ENCODE assay signal across 20 cellular contexts in genomic region chr11:34926831-34927132, GRCh38. TPM values are rescaled to one million over a fixed set of nuclear protein-coding genes. Genes with fewer than 3 reads are reported as not detected.
DNase-seq lines count a peak whose midpoint lies in the region; TF ChIP-seq lines count a peak whose summit lies in the region.
"Had no signal": no experiment of that assay in that cellular context is flagged by ENCODE, and none has a peak within 500 bp of the region (broad histone marks: within the 10 kb centered on the region; RNA-seq: fewer than 3 reads in every experiment).

No MANE protein-coding gene starts in this region.

- peak overlapping the region; percentile 20; the same call in 1 of the 2 replicates for H3K9ac ChIP-seq in SK-N-SH
- H3K9ac ChIP-seq in fibroblast of lung (ENCODE audit: insufficient read depth, low read length): no peak overlapping the region
- no peak overlapping the region for H3K9ac ChIP-seq in smooth muscle cell (ENCODE audit: low read depth)

- no peaks in the 10 kb centered on the region for H3K9me3 ChIP-seq in SK-N-SH
- H3K9me3 ChIP-seq in fibroblast of lung (ENCODE audit: control insufficient read depth, insufficient read depth, low read depth, low read length): no peaks in the 10 kb centered on the region
- no peaks in the 10 kb centered on the region for H3K9me3 ChIP-seq in smooth muscle cell (replicated peaks; ENCODE audit: low read depth)
- H3K9me3 ChIP-seq: mucosa of descending colon, prostate gland, thoracic aorta had no signal

- H3K36me3 ChIP-seq in SK-N-SH (replicated peaks in 1 of 2; ENCODE audit: control insufficient read depth in 1 of 2, insufficient read depth in 2 of 2, low read length in 1 of 2) (peaks cover 4 to 9% of the 10 kb centered on the region in 2 experiments), fibroblast of lung (ENCODE audit: control insufficient read depth, insufficient read depth, low read length) (no peaks in the 10 kb centered on the region), smooth muscle cell (ENCODE audit: low read depth) (peaks cover 2% of the 10 kb centered on the region)
- H3K36me3 ChIP-seq: cardiac muscle cell, prostate gland, thoracic aorta had no signal

- H3K79me2 ChIP-seq in SK-N-SH (ENCODE audit: insufficient read depth): peaks cover 91% of the 10 kb centered on the region
- peaks cover 78% of the 10 kb centered on the region for H3K79me2 ChIP-seq in fibroblast of lung (ENCODE audit: control insufficient read depth, insufficient read depth, low read length)
- peaks cover 92% of the 10 kb centered on the region for H3K79me2 ChIP-seq in smooth muscle cell (ENCODE audit: low read depth)

- H3F3A ChIP-seq in SK-N-SH (replicated peaks; ENCODE audit: insufficient read depth) (peaks cover 20% of the 10 kb centered on the region), smooth muscle cell (ENCODE audit: low read depth) (no peaks in the 10 kb centered on the region)

- peak in 1 of 2 experiments; percentile 8; a peak in 3 of 4 replicates for TF ChIP-seq EP300 in SK-N-SH (IDR thresholded peaks at IDR 0.05; ENCODE audit: borderline replicate concordance in 1 of 2, low read depth in 1 of 2, low read length in 1 of 2)

- H3K27me3 ChIP-seq in SK-N-SH (ENCODE audit: insufficient read depth) (no peaks in the 10 kb centered on the region), fibroblast of lung (ENCODE audit: control insufficient read depth, insufficient read depth, low read length) (no peaks in the 10 kb centered on the region), smooth muscle cell (ENCODE audit: low read depth) (no peaks in the 10 kb centered on the region)
- H3K27me3 ChIP-seq: cardiac muscle cell, foreskin keratinocyte, MG63 had no signal

- no peaks in the 10 kb centered on the region for H3K9me2 ChIP-seq in SK-N-SH

- POLR2A ChIA-PET in SK-N-SH (lab: Yijun Ruan, JAX): no interaction called here

- TF ChIP-seq CTCF in SK-N-SH (IDR thresholded peaks at IDR 0.05): no peak
- no peak for TF ChIP-seq CTCF in fibroblast of lung (conservative IDR thresholded peaks at IDR 0.05 in 1 of 2, IDR thresholded peaks at IDR 0.05 in 1 of 2; ENCODE audit: low read depth in 1 of 2, low read length in 2 of 2)
- no peak for TF ChIP-seq CTCF in smooth muscle cell (IDR thresholded peaks at IDR 0.05; ENCODE audit: borderline replicate concordance, insufficient read depth, poor library complexity, severe bottlenecking)

- CTCF ChIA-PET in SK-N-SH (lab: Yijun Ruan, JAX): interaction anchor here (0.6 to 6.8 kb wide), 60 partner anchors 8 to 1552 kb away, joined by 3 to 92 read pairs (median 4); partner anchors contain the start of genes APIP and PDHX

- peaks cover 11 to 30% of the 10 kb centered on the region in 2 experiments; a peak in 2 of 4 replicates for H3K4me1 ChIP-seq in SK-N-SH (ENCODE audit: control insufficient read depth in 1 of 2, insufficient read depth in 2 of 2, low read depth in 1 of 2, low read length in 1 of 2)
- H3K4me1 ChIP-seq in fibroblast of lung (ENCODE audit: control insufficient read depth, extremely low read depth, insufficient read depth, low read length): peaks cover 6% of the 10 kb centered on the region
- peaks cover 25% of the 10 kb centered on the region for H3K4me1 ChIP-seq in smooth muscle cell (ENCODE audit: low read depth)
- H3K4me1 ChIP-seq: prostate gland had no signal

- H3K4me3 ChIP-seq in SK-N-SH (ENCODE audit: low read depth in 2 of 2, low read length in 1 of 2) (0 out of 4 replicates have a peak overlapping the region, but pooled peaks of 1 of the 2 experiments have one; percentile 7), fibroblast of lung (replicated peaks in 1 of 4; ENCODE audit: control extremely low read depth in 1 of 4, insufficient read depth in 1 of 4, low read depth in 3 of 4, low read length in 4 of 4) (no peak overlapping the region), smooth muscle cell (no peak overlapping the region)
- H3K4me3 ChIP-seq: cardiac muscle cell, GM12878, GM23338, MG63, mucosa of descending colon, prostate gland, skin epidermis, thoracic aorta had no signal

- H3K27ac ChIP-seq in SK-N-SH (ENCODE audit: low read depth in 2 of 2, low read length in 1 of 2) (peak overlapping the region; percentile 63 to 67; a peak in 3 of 4 replicates), fibroblast of lung (ENCODE audit: insufficient read depth, low read length) (peak overlapping the region; percentile 34), smooth muscle cell (ENCODE audit: low read depth) (peak overlapping the region; percentile 8)
- H3K27ac ChIP-seq: cardiac muscle cell, foreskin keratinocyte, prostate gland, thoracic aorta had no signal

- peak; percentile 11; the same call in 1 of the 2 replicates for TF ChIP-seq RAD21 in SK-N-SH (IDR thresholded peaks at IDR 0.05; ENCODE audit: low read length)

- H4K20me1 ChIP-seq in SK-N-SH (ENCODE audit: insufficient read depth): no peaks in the 10 kb centered on the region
- H4K20me1 ChIP-seq in fibroblast of lung (ENCODE audit: control insufficient read depth, extremely low read depth, insufficient read depth, low read length): no peaks in the 10 kb centered on the region
- H4K20me1 ChIP-seq in smooth muscle cell (ENCODE audit: low read depth): peaks cover 99% of the 10 kb centered on the region

- H2AFZ ChIP-seq in SK-N-SH (ENCODE audit: low read depth) (no peak overlapping the region), fibroblast of lung (ENCODE audit: low read length) (no peak overlapping the region), smooth muscle cell (ENCODE audit: low read depth) (no peak overlapping the region)
- H2AFZ ChIP-seq: GM23338 had no signal

- DNase-seq in HCEC 1CT: peak; percentile 85
- DNase-seq in SK-N-SH: no peak
- DNase-seq in fibroblast of lung (ENCODE audit: low read depth in 2 of 2): peak; percentile 53 to 64
- DNase-seq in smooth muscle cell (lab: John Stamatoyannopoulos, UW; ENCODE audit: unreplicated experiment): no peak
- DNase-seq in kidney tubule cell (ENCODE audit: low spot score): no peak
- DNase-seq in stimulated activated CD4-positive, alpha-beta T cell treated with anti-CD3 and anti-CD28 coated beads, Interleukin-4, amount 100 ng/mL, for 4 hours: no peak
- no peak for DNase-seq in nucleus accumbens (lab: John Stamatoyannopoulos, UW)
- DNase-seq: activated CD4-positive, alpha-beta T cell treated with anti-CD3 and anti-CD28 coated beads, Interleukin-2, amount 50 U/mL, for 4 hours; activated CD8-positive, alpha-beta memory T cell treated with anti-CD3 and anti-CD28 coated beads, Interleukin-2, amount 50 U/mL, for 48 hours; activated naive CD8-positive, alpha-beta T cell treated with anti-CD3 and anti-CD28 coated beads, Interleukin-2, amount 50 U/mL, for 24 hours; MG63; T-helper 9 cell had no signal

- H3K4me2 ChIP-seq in SK-N-SH: peak overlapping the region; percentile 33
- peak overlapping the region; percentile 56 for H3K4me2 ChIP-seq in fibroblast of lung (ENCODE audit: extremely low read depth, insufficient read depth, low read length)
- H3K4me2 ChIP-seq in smooth muscle cell: peak overlapping the region; percentile 50
- H3K4me2 ChIP-seq: GM23338 had no signal

TF ChIP-seq in SK-N-SH, 30 proteins besides CTCF, POLR2A, EP300 and RAD21 (continues in another document):
- TF ChIP-seq YY1 (IDR thresholded peaks at IDR 0.05; ENCODE audit: low read depth) (no peak), FOSL2 (IDR thresholded peaks at IDR 0.05; ENCODE audit: borderline replicate concordance, low read depth) (peak; percentile 50; the same call in 1 of the 2 replicates), RXRA (IDR thresholded peaks at IDR 0.05; ENCODE audit: borderline replicate concordance, low read depth) (no peak), RFX5 (IDR thresholded peaks at IDR 0.05; ENCODE audit: low read length) (no peak), ELF1 (IDR thresholded peaks at IDR 0.05) (no peak), USF2 (IDR thresholded peaks at IDR 0.05; ENCODE audit: borderline replicate concordance, low read depth, low read length) (no peak), PBX3 (IDR thresholded peaks at IDR 0.05) (peak; percentile 12; the same call in 1 of the 2 replicates), TEAD4 (IDR thresholded peaks at IDR 0.05; ENCODE audit: borderline replicate concordance, insufficient read depth) (no peak), TCF12 (IDR thresholded peaks at IDR 0.05) (peak; percentile 15; the same call in 1 of the 2 replicates), FOXM1 (IDR thresholded peaks at IDR 0.05; ENCODE audit: low read depth) (0 out of 2 replicates have a peak, but pooled peaks have one; percentile 43)

RNA-seq across cellular contexts. Expression of gene PDHX, which starts 10.4 kb away (rescaled TPM):
- polyA plus RNA-seq in SK-N-SH (2012; rRNA removed) (14.8 and 19.1 TPM in 2 replicates), fibroblast of lung (29.6 and 49.2 TPM in 2 replicates), smooth muscle cell (46.6 and 56.6 TPM in 2 replicates)
- 18.9 and 22.0 TPM in 2 replicates for polyA plus RNA-seq in SK-N-SH (2012; cell fraction: cytosol; rRNA removed)
- polyA plus RNA-seq in SK-N-SH (2012; cell fraction: nucleus; rRNA removed): 11.6 and 17.0 TPM in 2 replicates
- total RNA-seq in fibroblast of lung (30.6 and 36.5 TPM in 2 replicates), smooth muscle cell (56.7 and 100 TPM in 2 replicates)
- polyA plus RNA-seq in fibroblast of lung (2012): 22.2 and 38.2 TPM in 2 replicates
- 19.9 and 24.3 TPM in 2 replicates for polyA minus RNA-seq in fibroblast of lung (ENCODE audit: low replicate concordance)

RNA-seq across cellular contexts. Expression of gene APIP, which starts 10.6 kb away (rescaled TPM):
- 21.3 and 22.5 TPM in 2 replicates for polyA plus RNA-seq in SK-N-SH (2012; rRNA removed)
- 26.6 and 39.0 TPM in 2 replicates for polyA plus RNA-seq in SK-N-SH (2012; cell fraction: cytosol; rRNA removed)
- 13.7 and 26.9 TPM in 2 replicates for polyA plus RNA-seq in SK-N-SH (2012; cell fraction: nucleus; rRNA removed)
- total RNA-seq in fibroblast of lung: 23.1 and 32.7 TPM in 2 replicates
- 32.2 and 42.5 TPM in 2 replicates for polyA plus RNA-seq in fibroblast of lung
- polyA plus RNA-seq in fibroblast of lung (2012): 31.2 and 38.3 TPM in 2 replicates
- 3.2 and 3.7 TPM in 2 replicates for polyA minus RNA-seq in fibroblast of lung (ENCODE audit: low replicate concordance)
- 22.0 and 24.9 TPM in 2 replicates for total RNA-seq in smooth muscle cell
- 12.8 and 13.7 TPM in 2 replicates for polyA plus RNA-seq in smooth muscle cell

Comparison
In these comparisons a context has a peak if more than half of its experiments do, and no peak if none do; other contexts are left out.
1. DNase-seq: peak in HCEC 1CT (single experiment) and fibroblast of lung (2 of 2); none in SK-N-SH (single experiment), smooth muscle cell (single experiment), kidney tubule cell (single experiment), stimulated activated CD4-positive, alpha-beta T cell treated with anti-CD3 and anti-CD28 coated beads, Interleukin-4, amount 100 ng/mL, for 4 hours (0 of 2) and nucleus accumbens (0 of 56).
2. H3K27ac ChIP-seq: peak in every context shown above with its lines; median percentile 65 in SK-N-SH; 34 in fibroblast of lung; 8 in smooth muscle cell.
3. Peak in every context shown above with its lines, with median percentiles within 50 percentile points of each other: H3K4me2 ChIP-seq.